Comparison of ENCODE assay signal across 24 cellular contexts in the genomic region with DNA sequence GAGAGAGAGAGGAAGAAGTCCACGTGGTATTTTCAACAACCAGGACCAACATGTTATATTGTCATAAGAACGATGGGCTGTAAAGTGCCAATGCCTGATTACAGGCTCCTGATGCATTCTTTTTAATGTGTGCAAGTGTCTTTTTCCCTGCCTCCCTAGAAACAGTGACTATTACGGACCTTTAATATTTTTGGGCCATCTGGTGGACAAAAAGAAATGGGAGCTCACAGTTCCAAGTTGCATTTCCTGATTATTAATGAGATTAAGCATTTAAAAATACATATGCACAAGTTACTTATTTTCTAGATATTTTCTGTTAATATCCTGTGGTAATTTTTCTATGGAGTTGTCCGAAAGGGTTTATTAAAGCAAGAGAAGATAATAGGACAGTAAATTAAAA.
"Had no signal": no experiment of that assay in that cellular context is flagged by ENCODE, and none has a peak within 500 bp of the region (broad histone marks: within the 10 kb centered on the region; RNA-seq: fewer than 3 reads in every experiment).

No MANE protein-coding gene starts in this region.

- DNase-seq: activated B cell treated with CpG ODN at 0.5 μM for 24 hours; activated CD4-positive, alpha-beta T cell treated with anti-CD3 and anti-CD28 coated beads for 4 hours; activated CD4-positive, alpha-beta T cell treated with anti-CD3 and anti-CD28 coated beads, Interleukin-2, amount 50 U/mL, for 48 hours; activated CD8-positive, alpha-beta memory T cell treated with anti-CD3 and anti-CD28 coated beads, Interleukin-2, amount 50 U/mL, for 48 hours; activated naive CD4-positive, alpha-beta T cell; activated T-cell treated with anti-CD3 and anti-CD28 coated beads, Interleukin-2, amount 50 U/mL, for 4 hours; foreskin melanocyte; glutamatergic neuron; immature natural killer cell; kidney glomerular epithelial cell; left ventricle myocardium superior; pancreas; psoas muscle; stimulated activated CD4-positive, alpha-beta T cell treated with anti-CD3 and anti-CD28 coated beads, Interleukin-1b, Interleukin-23, amount 100 ng/mL, for 48 hours; stimulated activated naive CD8-positive, alpha-beta T cell treated with anti-CD3 and anti-CD28 coated beads, Interleukin-15, amount 100 ng/mL, for 72 hours; T-cell; tibial artery had no signal

- FAIRE-seq: astrocyte, pancreas, urothelium cell line had no signal

- H3K9me3 ChIP-seq: neutrophil, pancreas, psoas muscle, right atrium auricular region, tibial artery had no signal

- H3K4me3 ChIP-seq: coronary artery, hepatocyte, pancreas, psoas muscle, right atrium auricular region, tibial artery had no signal

- H3K27ac ChIP-seq: coronary artery, epithelial cell of prostate, hepatocyte, neutrophil, pancreas, psoas muscle, right atrium auricular region, tibial artery had no signal

- H3K36me3 ChIP-seq: neutrophil, pancreas, right atrium auricular region, tibial artery had no signal

- H3K4me1 ChIP-seq: pancreas, psoas muscle, right atrium auricular region, tibial artery had no signal

- H3K27me3 ChIP-seq: hepatocyte, neutrophil, right atrium auricular region, tibial artery had no signal
